ENCODE assay signal across 9 cellular contexts in genomic region chr16:90047714-90048346, GRCh38. TPM values are rescaled to one million over a fixed set of nuclear protein-coding genes. Genes with fewer than 3 reads are reported as not detected.
DNase-seq lines count a peak whose midpoint lies in the region; ATAC-seq and TF ChIP-seq lines count a peak whose summit lies in the region.
"Had no signal": no experiment of that assay in that cellular context is flagged by ENCODE, and none has a peak within 500 bp of the region (broad histone marks: within the 10 kb centered on the region; RNA-seq: fewer than 3 reads in every experiment).

No MANE protein-coding gene starts in this region.

- ATAC-seq in lower lobe of right lung (peak; percentile 43 to 48), GM21786 (IDR thresholded peaks at IDR 0.05; ENCODE audit: unreplicated experiment) (no peak)

- H3K27ac ChIP-seq in lower lobe of right lung (no peak overlapping the region), urinary bladder (ENCODE audit: low read depth) (no peak overlapping the region)

- H3K36me3 ChIP-seq in lower lobe of right lung (peaks cover 11% of the 10 kb centered on the region), urinary bladder (ENCODE audit: insufficient read depth) (no peaks in the 10 kb centered on the region)

- no peaks in the 10 kb centered on the region for H3K9me3 Mint-ChIP-seq in activated naive CD4-positive, alpha-beta T cell treated with anti-CD3 and anti-CD28 coated beads, Interleukin-2, amount 50 U/mL, for 24 hours

- H3K36me3 Mint-ChIP-seq in activated naive CD4-positive, alpha-beta T cell treated with anti-CD3 and anti-CD28 coated beads, Interleukin-2, amount 50 U/mL, for 24 hours = no peaks in the 10 kb centered on the region

- H3K4me1 Mint-ChIP-seq in activated naive CD4-positive, alpha-beta T cell treated with anti-CD3 and anti-CD28 coated beads, Interleukin-2, amount 50 U/mL, for 24 hours = peaks cover 8% of the 10 kb centered on the region

- peaks cover 4% of the 10 kb centered on the region for H3K27me3 Mint-ChIP-seq in activated naive CD4-positive, alpha-beta T cell treated with anti-CD3 and anti-CD28 coated beads, Interleukin-2, amount 50 U/mL, for 24 hours

- peak overlapping the region; percentile 51 for H3K4me3 ChIP-seq in lower lobe of right lung
- peak overlapping the region; percentile 28 for H3K4me3 ChIP-seq in urinary bladder (ENCODE audit: low read depth, low read length)

- H3K4me1 ChIP-seq in lower lobe of right lung (peaks cover 14% of the 10 kb centered on the region), urinary bladder (ENCODE audit: insufficient read depth) (no peaks in the 10 kb centered on the region)

- TF ChIP-seq CTCF in lower lobe of right lung (IDR thresholded peaks at IDR 0.05) = no peak

- H3K4me3 Mint-ChIP-seq in activated naive CD4-positive, alpha-beta T cell treated with anti-CD3 and anti-CD28 coated beads, Interleukin-2, amount 50 U/mL, for 24 hours = peak overlapping the region; percentile 58

- DNase-seq in activated naive CD4-positive, alpha-beta T cell treated with Interleukin-2 at 50 U/mL for 16 hours = no peak
- DNase-seq in ecto neural progenitor cell (ENCODE audit: low spot score) (peak; percentile 49), lower lobe of right lung (no peak), NCI-H2029 (lab: John Stamatoyannopoulos, UW) (no peak), NCI-H187 treated with DMSO at 0.1 percent for 48 hours (lab: John Stamatoyannopoulos, UW) (no peak)
- DNase-seq: Kasumi-1 had no signal

- 13% methylated on average over 50 of the region's 59 CpGs for WGBS in urinary bladder

- intact Hi-C loops in lower lobe of right lung (cut with DNase I) = no loop called here

- H3K9me3 ChIP-seq in lower lobe of right lung = no peaks in the 10 kb centered on the region

- peaks cover 12% of the 10 kb centered on the region for H3K27me3 ChIP-seq in lower lobe of right lung (ENCODE audit: low read depth)

- H3K27ac Mint-ChIP-seq in activated naive CD4-positive, alpha-beta T cell treated with anti-CD3 and anti-CD28 coated beads, Interleukin-2, amount 50 U/mL, for 24 hours = no peak overlapping the region

RNA-seq across cellular contexts. Expression of gene DBNDD1, which starts 28.6 kb away (rescaled TPM):
- total RNA-seq in lower lobe of right lung (4.2 TPM), urinary bladder (0.26 TPM)
- 1.4 TPM for polyA plus RNA-seq in urinary bladder

RNA-seq across cellular contexts. Expression of gene PRDM7, which starts 29.3 kb away (rescaled TPM):
- total RNA-seq in lower lobe of right lung = not detected
- total RNA-seq in urinary bladder = not detected
- not detected for polyA plus RNA-seq in urinary bladder
